ENCODE assay signal across 8 cellular contexts in genomic region chr10:133278577-133279265, GRCh38. TPM values are rescaled to one million over a fixed set of nuclear protein-coding genes. Genes with fewer than 3 reads are reported as not detected.
DNase-seq lines count a peak whose midpoint lies in the region; ATAC-seq and TF ChIP-seq lines count a peak whose summit lies in the region.

No MANE protein-coding gene starts in this region.

- intact Hi-C loops in transverse colon (cut with DNase I; ENCODE audit: low total_unique reads) = no loop called here

- H3K27ac Mint-ChIP-seq in activated naive CD8-positive, alpha-beta T cell = peak overlapping the region; percentile 50

- in situ Hi-C loops in transverse colon (cut with MboI; ENCODE audit: low pct_ligation_motif_present in 1 of 4, low pct_unique_long_range_greater_than_20kb in 1 of 4, low sequenced_read_pairs in 3 of 4) = no loop called here

- WGBS in transverse colon (ENCODE audit: low coverage in 1 of 2), 2 donors = 70% methylated on average over 13 of the region's 19 CpGs; no CpG with 5 or more reads in 1 of the 2 donors

- peaks cover 0 to 28% (median 14%) of the 10 kb centered on the region in 4 donors for H3K36me3 ChIP-seq in transverse colon

- TF ChIP-seq EP300 in transverse colon (IDR thresholded peaks at IDR 0.05; ENCODE audit: low read depth) = no peak

- peaks cover 17% of the 10 kb centered on the region for H3K4me1 Mint-ChIP-seq in activated naive CD8-positive, alpha-beta T cell (ENCODE audit: low read depth)

- H3K9me3 ChIP-seq in transverse colon = no peaks in the 10 kb centered on the region

- TF ChIP-seq POLR2A in transverse colon (IDR thresholded peaks at IDR 0.05) = no peak

- no peaks in the 10 kb centered on the region for H3K27me3 Mint-ChIP-seq in activated naive CD8-positive, alpha-beta T cell

- H3K9me3 Mint-ChIP-seq in activated naive CD8-positive, alpha-beta T cell (ENCODE audit: low read depth) = no peaks in the 10 kb centered on the region

- H3K4me3 Mint-ChIP-seq in activated naive CD8-positive, alpha-beta T cell = peak overlapping the region; percentile 63

- peaks cover 29% of the 10 kb centered on the region for H3K27me3 ChIP-seq in transverse colon

- H3K27ac ChIP-seq in transverse colon = peak overlapping the region; percentile 28 to 55 (median 48)

- no peaks in the 10 kb centered on the region for H3K36me3 Mint-ChIP-seq in activated naive CD8-positive, alpha-beta T cell

- H3K4me3 ChIP-seq in transverse colon = no peak overlapping the region

- TF ChIP-seq CTCF in transverse colon (IDR thresholded peaks at IDR 0.05) = no peak

- DNase-seq in NOMO-1 treated with dmso at 0.1 percent for 144 hours (lab: John Stamatoyannopoulos, UW; ENCODE audit: unreplicated experiment) (peak; percentile 92), left kidney (ENCODE audit: low read depth, low spot score) (peak; percentile 86), transverse colon (peak; percentile 75), SW 1271 (lab: John Stamatoyannopoulos, UW) (no peak), putamen (ENCODE audit: low spot score) (no peak)

- H3K4me1 ChIP-seq in transverse colon = peaks cover 0 to 21% (median 15%) of the 10 kb centered on the region in 4 donors

- ATAC-seq in GM18511 (IDR thresholded peaks at IDR 0.05; ENCODE audit: unreplicated experiment) (peak; percentile 36), HG02759 (IDR thresholded peaks at IDR 0.05; ENCODE audit: unreplicated experiment) (peak; percentile 43)

RNA-seq across cellular contexts. Expression of gene ADAM8, which starts 2.1 kb away (rescaled TPM):
- total RNA-seq in transverse colon = 10 to 100 TPM in 2 of 4 donors, 1 to 10 TPM in 2; 2.3 to 21.3 (median 13.7) TPM

RNA-seq across cellular contexts. Expression of gene TUBGCP2, which starts 30.0 kb away (rescaled TPM):
- total RNA-seq in transverse colon = 10 to 100 TPM; 37.5 to 68.3 (median 47.6) TPM

RNA-seq across cellular contexts. Expression of gene ZNF511, which starts 30.0 kb away (rescaled TPM):
- 100 to 1,000 TPM in 1 of 4 donors, 10 to 100 TPM in 3; 21.8 to 104 (median 27.2) TPM for total RNA-seq in transverse colon

RNA-seq across cellular contexts. Expression of gene VENTX, which starts 41.1 kb away (rescaled TPM):
- total RNA-seq in transverse colon = under 1 TPM in 2 of 4 donors, not detected in 2; 0.27 to 0.48 TPM

RNA-seq across cellular contexts. Expression of gene UTF1, which starts 48.7 kb away (rescaled TPM):
- not detected for total RNA-seq in transverse colon

Comparison
In these comparisons a context has a peak if more than half of its experiments do, and no peak if none do; other contexts are left out.
1. DNase-seq: peak in NOMO-1 treated with dmso at 0.1 percent for 144 hours (single experiment), left kidney (single experiment) and transverse colon (single experiment); none in SW 1271 (0 of 2) and putamen (single experiment).